In the genomic region with DNA sequence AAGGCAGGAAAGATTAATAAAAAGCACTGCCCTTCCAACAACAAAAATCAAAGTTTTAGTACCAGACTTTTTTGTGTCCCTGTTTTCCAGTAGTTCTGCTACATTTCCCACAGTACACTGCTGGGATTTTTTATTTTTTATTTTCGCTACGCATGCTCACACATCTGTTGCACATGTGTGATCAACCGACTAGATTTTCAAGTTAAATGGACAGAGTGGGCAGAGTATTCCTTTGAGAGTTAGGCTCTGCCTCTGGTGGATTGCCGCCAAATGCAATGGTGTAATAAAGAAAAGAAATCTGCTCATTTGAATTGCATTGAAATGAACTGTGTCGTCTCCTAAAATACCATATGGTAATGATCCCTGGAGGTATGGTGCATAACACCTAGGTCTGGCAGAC, we compare ENCODE assay signal across 16 cellular contexts.
DNase-seq lines count a peak whose midpoint lies in the region; ATAC-seq, FAIRE-seq and TF ChIP-seq lines count a peak whose summit lies in the region.
"Had no signal": no experiment of that assay in that cellular context is flagged by ENCODE, and none has a peak within 500 bp of the region (broad histone marks: within the 10 kb centered on the region; RNA-seq: fewer than 3 reads in every experiment).

No MANE protein-coding gene starts in this region.

- H3K36me3 Mint-ChIP-seq in nephron (ENCODE audit: low read depth), result no peaks in the 10 kb centered on the region

- H3K4me1 ChIP-seq in endothelial cell of umbilical vein (ENCODE audit: control insufficient read depth, extremely low read depth, insufficient read depth, low read length), result peaks cover 37% of the 10 kb centered on the region
- H3K4me1 ChIP-seq in testis, result peaks cover 3% of the 10 kb centered on the region

- POLR2A ChIA-PET in endothelial cell of umbilical vein (lab: Charles Lee), result no interaction called here

- H3K9me1 ChIP-seq in endothelial cell of umbilical vein (replicated peaks; ENCODE audit: control insufficient read depth, extremely low read depth, insufficient read depth, low read length), result no peaks in the 10 kb centered on the region

- peak overlapping the region; percentile 85 for H3K4me2 ChIP-seq in endothelial cell of umbilical vein (ENCODE audit: insufficient read depth, low read length)

- intact Hi-C loops in endothelial cell of umbilical vein (cut with micrococcal nuclease) (loop anchor here (2.0 kb wide), 3 partner anchors 65 to 1315 kb away; no protein-coding TSS in a partner anchor), testis (cut with DNase I; ENCODE audit: low total_unique reads) (no loop called here)

- TF ChIP-seq CTCF in HFF-Myc (IDR thresholded peaks at IDR 0.05; ENCODE audit: low read depth, low read length, missing control alignments), result no peak
- no peak for TF ChIP-seq CTCF in endothelial cell of umbilical vein (IDR thresholded peaks at IDR 0.05; ENCODE audit: extremely low read depth in 1 of 2, insufficient read depth in 1 of 2, low read depth in 1 of 2, low read length in 2 of 2)
- TF ChIP-seq CTCF in nephron (IDR thresholded peaks at IDR 0.05; ENCODE audit: unreplicated experiment in 3 of 3), result no peak
- TF ChIP-seq CTCF in testis (IDR thresholded peaks at IDR 0.05), result no peak

- H3K4me3 Mint-ChIP-seq in nephron, result no peak overlapping the region

- H3K9me3 ChIP-seq in endothelial cell of umbilical vein (replicated peaks; ENCODE audit: control insufficient read depth, insufficient read depth, low read length) (no peaks in the 10 kb centered on the region), testis (no peaks in the 10 kb centered on the region)
- H3K9me3 ChIP-seq: body of pancreas, thyroid gland had no signal

- CTCF ChIA-PET in endothelial cell of umbilical vein (lab: Charles Lee), result interaction anchor here (1.9 kb wide), 1 partner anchor 343 kb away, joined by 11 read pairs; no protein-coding TSS in a partner anchor

- H3K27me3 Mint-ChIP-seq in nephron (ENCODE audit: low read depth), result no peaks in the 10 kb centered on the region
- H3K27me3 Mint-ChIP-seq: progenitor cell of endocrine pancreas had no signal

- ATAC-seq in HG02938 (IDR thresholded peaks at IDR 0.05; ENCODE audit: unreplicated experiment), result no peak
- ATAC-seq: body of pancreas had no signal

- DNase-seq in AG08395 (ENCODE audit: low spot score), result peak; percentile 52
- DNase-seq in HFF-Myc (ENCODE audit: extremely low read depth, low read depth), result peak; percentile 87
- DNase-seq in endothelial cell of umbilical vein (ENCODE audit: low read depth, low spot score), result no peak
- DNase-seq in A172 (ENCODE audit: low spot score), result no peak
- no peak for DNase-seq in amniotic stem cell (lab: John Stamatoyannopoulos, UW)
- no peak for DNase-seq in testis
- DNase-seq: activated CD4-positive, CD25-positive, alpha-beta regulatory T cell treated with anti-CD3 and anti-CD28 coated beads, Interleukin-2, amount 50 U/mL, for 72 hours; body of pancreas; effector memory CD4-positive, alpha-beta T cell; NCI-H187; thyroid gland had no signal

- H4K20me1 ChIP-seq in endothelial cell of umbilical vein (replicated peaks; ENCODE audit: control insufficient read depth, extremely low read depth, insufficient read depth, low read length), result no peaks in the 10 kb centered on the region

- FAIRE-seq in endothelial cell of umbilical vein (lab: Jason Lieb, UNC), result no peak
- FAIRE-seq: keratinocyte had no signal

- H3K27me3 ChIP-seq in endothelial cell of umbilical vein (ENCODE audit: control insufficient read depth in 2 of 2, insufficient read depth in 2 of 2, low read length in 2 of 2) (no peaks in the 10 kb centered on the region), testis (no peaks in the 10 kb centered on the region)
- H3K27me3 ChIP-seq: body of pancreas, thyroid gland had no signal

- dilution Hi-C loops in endothelial cell of umbilical vein (cut with MboI; ENCODE audit: extremely low pct_ligation_motif_present, low sequenced_read_pairs), result no loop called here

- WGBS in testis, 2 donors, result 66 to 69% methylated on average over 5 of the region's 5 CpGs

- H3K36me3 ChIP-seq in endothelial cell of umbilical vein (ENCODE audit: control insufficient read depth in 2 of 2, extremely low read depth in 1 of 2, insufficient read depth in 2 of 2, low read length in 2 of 2), result no peaks in the 10 kb centered on the region
- no peaks in the 10 kb centered on the region for H3K36me3 ChIP-seq in testis (ENCODE audit: low read depth, missing control alignments)
- H3K36me3 ChIP-seq: thyroid gland had no signal

- TF ChIP-seq POLR2A in endothelial cell of umbilical vein (IDR thresholded peaks at IDR 0.05; ENCODE audit: low read depth, low read length) (no peak), testis (IDR thresholded peaks at IDR 0.05) (no peak)

- H3K4me3 ChIP-seq in HFF-Myc (replicated peaks; ENCODE audit: low read depth, low read length), result peak overlapping the region; percentile 8; the same call in 1 of the 2 replicates
- H3K4me3 ChIP-seq in endothelial cell of umbilical vein (replicated peaks in 1 of 3; ENCODE audit: insufficient read depth in 1 of 3, low read depth in 1 of 3, low read length in 3 of 3), result no peak overlapping the region
- H3K4me3 ChIP-seq in testis, result no peak overlapping the region
- H3K4me3 ChIP-seq: body of pancreas, thyroid gland had no signal

- H3K27ac Mint-ChIP-seq in nephron, result peak overlapping the region; percentile 12 to 57 (median 41)
- H3K27ac Mint-ChIP-seq: progenitor cell of endocrine pancreas had no signal

- peak overlapping the region; percentile 88 for H3K27ac ChIP-seq in endothelial cell of umbilical vein (ENCODE audit: insufficient read depth, low read depth, low read length)
- H3K27ac ChIP-seq in testis, result peak overlapping the region in 1 of 2 donors; percentile 21
- H3K27ac ChIP-seq: body of pancreas, RWPE1 had no signal

- H3K4me1 Mint-ChIP-seq in nephron, result peaks cover 47% of the 10 kb centered on the region

- no TSS peak for BruUV-seq in endothelial cell of umbilical vein (replicated peaks; lab: Mats Ljungman, UMichigan)

- no peaks in the 10 kb centered on the region for H3K79me2 ChIP-seq in endothelial cell of umbilical vein (ENCODE audit: control insufficient read depth, insufficient read depth, low read length)

- H3K9me3 Mint-ChIP-seq in nephron, result no peaks in the 10 kb centered on the region

- H3K9ac ChIP-seq in endothelial cell of umbilical vein (replicated peaks; ENCODE audit: extremely low read depth, insufficient read depth, low read length), result peak overlapping the region; percentile 77

- no peak overlapping the region for H2AFZ ChIP-seq in endothelial cell of umbilical vein (ENCODE audit: low read depth, low read length)

TF ChIP-seq in endothelial cell of umbilical vein, 7 proteins besides CTCF, POLR2A, EP300 and RAD21:
- TF ChIP-seq JUN (IDR thresholded peaks at IDR 0.05; ENCODE audit: borderline replicate concordance, insufficient read depth, insufficient read length, low read depth) (no peak), FOS (IDR thresholded peaks at IDR 0.05; ENCODE audit: borderline replicate concordance, insufficient read depth, low read length) (no peak), EZH2 (IDR thresholded peaks at IDR 0.05; ENCODE audit: borderline replicate concordance, low read depth, low read length, severe bottlenecking) (no peak), POLR2AphosphoS5 (IDR thresholded peaks at IDR 0.05; ENCODE audit: insufficient read depth, low read depth, low read length) (no peak), GATA2 (IDR thresholded peaks at IDR 0.05; ENCODE audit: insufficient read depth, insufficient read length, low read depth, low read length) (no peak), MAX (IDR thresholded peaks at IDR 0.05; ENCODE audit: insufficient read depth, insufficient read length) (no peak), MYC (IDR thresholded peaks at IDR 0.05; ENCODE audit: low read depth, low read length) (no peak)

Comparison
In these comparisons a context has a peak if more than half of its experiments do, and no peak if none do; other contexts are left out.
1. DNase-seq: peak in AG08395 (single experiment) and HFF-Myc (single experiment); none in endothelial cell of umbilical vein (single experiment), A172 (single experiment), amniotic stem cell (single experiment) and testis (single experiment).